In the genomic region with DNA sequence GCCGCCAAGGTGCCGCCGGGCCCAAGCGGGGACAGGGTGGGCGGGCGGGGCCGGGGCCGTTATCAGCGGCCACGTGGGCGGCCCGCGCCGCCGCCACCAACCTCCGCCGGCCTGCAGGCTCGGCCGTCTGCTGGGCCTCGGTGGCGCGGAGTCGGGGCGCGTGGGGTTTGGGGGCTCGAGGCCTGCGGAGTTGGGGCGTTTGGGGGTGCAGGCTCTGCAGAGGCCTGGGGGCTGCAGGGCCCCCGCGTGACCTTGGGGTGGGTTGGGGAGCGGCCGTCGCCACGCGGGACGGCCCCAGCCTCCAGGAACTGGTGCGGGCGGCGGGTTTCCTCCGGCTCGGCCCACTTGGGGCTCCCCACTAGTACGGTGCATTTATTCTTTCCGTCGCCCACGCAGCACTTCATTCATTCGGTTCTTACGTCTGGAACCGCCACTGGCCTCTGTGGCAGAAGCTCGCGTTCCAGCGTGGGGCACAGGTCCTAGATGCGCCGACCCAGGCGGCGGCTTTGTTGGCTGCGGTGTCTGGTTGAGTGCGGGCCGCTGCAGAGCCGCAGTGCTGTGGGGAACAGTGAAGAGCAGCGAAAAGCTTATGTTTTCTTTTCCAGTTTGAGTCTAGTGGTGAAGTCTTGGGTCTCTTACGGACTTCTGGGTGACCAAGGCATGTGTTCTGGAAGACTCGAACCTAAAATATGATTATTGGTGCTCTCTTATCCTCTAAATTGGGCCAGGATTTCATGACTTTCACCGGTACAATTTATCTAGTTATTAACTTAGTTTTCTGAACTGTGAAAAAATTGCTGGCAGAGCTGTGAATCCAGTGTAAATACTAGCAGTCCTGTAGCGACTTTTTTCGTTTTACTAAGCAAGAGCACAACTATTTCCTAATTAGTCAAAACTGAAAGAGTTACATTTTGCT, we compare ENCODE assay signal across 1 cellular context.
TF ChIP-seq lines count a peak whose summit lies in the region.

No MANE protein-coding gene starts in this region.

TF ChIP-seq in K562, 482 proteins besides CTCF, POLR2A, EP300 and RAD21 (continued from another document):
- TF ChIP-seq, protein P1, sequence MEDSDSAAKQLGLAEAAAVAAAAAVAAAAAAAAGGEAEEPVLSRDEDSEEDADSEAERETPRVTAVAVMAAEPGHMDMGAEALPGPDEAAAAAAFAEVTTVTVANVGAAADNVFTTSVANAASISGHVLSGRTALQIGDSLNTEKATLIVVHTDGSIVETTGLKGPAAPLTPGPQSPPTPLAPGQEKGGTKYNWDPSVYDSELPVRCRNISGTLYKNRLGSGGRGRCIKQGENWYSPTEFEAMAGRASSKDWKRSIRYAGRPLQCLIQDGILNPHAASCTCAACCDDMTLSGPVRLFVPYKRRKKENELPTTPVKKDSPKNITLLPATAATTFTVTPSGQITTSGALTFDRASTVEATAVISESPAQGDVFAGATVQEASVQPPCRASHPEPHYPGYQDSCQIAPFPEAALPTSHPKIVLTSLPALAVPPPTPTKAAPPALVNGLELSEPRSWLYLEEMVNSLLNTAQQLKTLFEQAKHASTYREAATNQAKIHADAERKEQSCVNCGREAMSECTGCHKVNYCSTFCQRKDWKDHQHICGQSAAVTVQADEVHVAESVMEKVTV (CRISPR knock-in tag; IDR thresholded peaks at IDR 0.05): 0 out of 2 replicates have a peak, but pooled peaks have one; percentile 17
- no peak for TF ChIP-seq MLLT1 (IDR thresholded peaks at IDR 0.05)
- TF ChIP-seq NFATC3 (IDR thresholded peaks at IDR 0.05): peak; percentile 88; the same call in 1 of the 2 replicates
- TF ChIP-seq YBX1 (IDR thresholded peaks at IDR 0.05): no peak
- no peak for TF ChIP-seq ZNF277 (CRISPR knock-in tag; IDR thresholded peaks at IDR 0.05; ENCODE audit: borderline replicate concordance)
